Comparison of ENCODE assay signal across 8 cellular contexts in the genomic region with DNA sequence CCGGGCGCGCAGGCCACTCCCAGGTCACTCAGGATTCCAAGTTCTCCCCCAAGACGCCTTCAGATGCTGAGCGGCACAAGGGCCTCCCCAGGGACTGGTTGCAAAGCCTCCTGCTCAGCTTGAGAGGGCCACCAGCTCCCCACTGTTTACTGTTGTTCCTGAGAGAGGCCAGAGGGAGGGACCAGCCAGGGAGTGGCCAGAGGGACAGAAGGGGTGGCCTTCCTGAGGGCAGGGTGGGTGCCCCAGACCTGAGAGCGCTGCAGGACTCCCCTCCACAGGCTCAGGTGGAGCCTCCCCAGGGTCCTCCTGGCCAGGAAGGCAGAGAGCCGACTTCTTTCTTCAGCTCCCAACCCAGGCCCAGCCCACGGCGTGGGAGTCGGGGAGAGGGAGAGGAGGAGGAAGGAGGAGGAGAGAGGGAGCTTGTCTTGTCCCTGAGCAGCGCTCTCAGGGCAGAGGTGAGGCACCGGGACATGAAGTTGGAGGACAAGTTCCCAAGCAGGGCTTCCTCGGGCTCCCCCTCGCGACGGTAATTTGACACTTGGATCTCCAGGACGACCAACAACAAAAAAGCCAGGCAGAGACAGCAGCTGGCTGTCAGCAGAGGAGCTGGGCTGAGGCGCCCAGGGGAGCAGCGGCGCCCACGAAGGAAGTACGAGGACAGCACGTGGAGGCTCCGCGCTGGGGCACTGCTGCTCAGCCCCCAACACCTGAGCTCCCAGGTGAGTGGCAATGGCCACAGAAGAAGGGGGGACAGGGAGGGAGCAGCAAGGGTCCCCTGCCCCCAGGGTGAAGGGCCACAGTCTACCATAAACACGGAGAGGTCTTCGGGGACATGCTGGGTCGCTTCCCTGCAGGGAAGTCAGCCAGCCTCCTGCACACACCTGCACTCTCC. TPM values are rescaled to one million over a fixed set of nuclear protein-coding genes. Genes with fewer than 3 reads are reported as not detected.
A peak's percentile ranks its signal among the peaks of the same experiment; 100 is the strongest.
DNase-seq lines count a peak whose midpoint lies in the region; ATAC-seq and TF ChIP-seq lines count a peak whose summit lies in the region.

No MANE protein-coding gene starts in this region.

- H4K20me1 ChIP-seq in PC-9 (ENCODE audit: insufficient read depth), result peaks cover 12% of the 10 kb centered on the region

- no peaks in the 10 kb centered on the region for H3K79me2 ChIP-seq in PC-9 (ENCODE audit: low read depth)

- CTCF ChIA-PET in PC-9 (lab: Charles Lee), result interaction anchor here (0.5 to 2.5 kb wide), 25 partner anchors 8 to 315 kb away, joined by 3 to 49 read pairs (median 5); partner anchors contain the start of genes RECQL5 and SAP30BP

- H2AFZ ChIP-seq in PC-9, result no peak overlapping the region

- H3K27ac ChIP-seq in PC-9 (peak overlapping the region; percentile 38; the same call in 1 of the 2 replicates), thyroid gland (peak overlapping the region; percentile 90 to 97 (median 93))

- H3K4me2 ChIP-seq in PC-9, result peak overlapping the region; percentile 72

- no peaks in the 10 kb centered on the region for H3K36me3 Mint-ChIP-seq in neural crest cell (ENCODE audit: low read depth)

- peak; percentile 67 for TF ChIP-seq CTCF in PC-9 (conservative IDR thresholded peaks at IDR 0.05)
- TF ChIP-seq CTCF in foreskin fibroblast (IDR thresholded peaks at IDR 0.05; ENCODE audit: low read depth, low read length), result peak; percentile 71
- TF ChIP-seq CTCF in neural crest cell (conservative IDR thresholded peaks at IDR 0.05), result peak; percentile 72
- TF ChIP-seq CTCF in thyroid gland (IDR thresholded peaks at IDR 0.05), result peak in 5 of 6 experiments; percentile 29 to 67 (median 53)

- peak overlapping the region; percentile 49 for H3K4me3 Mint-ChIP-seq in neural crest cell

- H3K4me1 Mint-ChIP-seq in neural crest cell, result peaks cover 26% of the 10 kb centered on the region

- POLR2A ChIA-PET in PC-9 (lab: Charles Lee; ENCODE audit: unreplicated experiment), result interaction anchor here (0.6 to 1.3 kb wide), 6 partner anchors 12 to 123 kb away, joined by 3 to 9 read pairs (median 4); partner anchors contain the start of genes ITGB4 and RECQL5

- DNase-seq in D341Med (ENCODE audit: low spot score) (peak; percentile 97), KG1 (lab: John Stamatoyannopoulos, UW) (peak; percentile 20), PC-9 (peak; percentile 89 to 93), foreskin fibroblast (peak; percentile 87 to 96), neural crest cell (ENCODE audit: low read depth, low spot score) (peak; percentile 91), thyroid gland (peak; percentile 97 to 98)
- peak; percentile 80 for DNase-seq in activated effector memory CD4-positive, alpha-beta T cell treated with anti-CD3 and anti-CD28 coated beads, Interleukin-2, amount 50 U/mL, for 16 hours

- peak overlapping the region; percentile 71 for H3K27ac Mint-ChIP-seq in neural crest cell (ENCODE audit: unreplicated experiment)

- peak in 1 of 2 donors; percentile 75 for TF ChIP-seq POLR2A in thyroid gland (IDR thresholded peaks at IDR 0.05)

- WGBS in thyroid gland, 2 donors, result 3 to 13% methylated on average over 21 to 26 of the region's 28 CpGs

- H3K27me3 ChIP-seq in PC-9 (ENCODE audit: insufficient read depth, low read depth), result no peaks in the 10 kb centered on the region
- H3K27me3 ChIP-seq in thyroid gland, result no peaks in the 10 kb centered on the region

- H3K9me3 ChIP-seq in PC-9 (ENCODE audit: insufficient read depth, low read depth) (no peaks in the 10 kb centered on the region), thyroid gland (no peaks in the 10 kb centered on the region)

- no peaks in the 10 kb centered on the region for H3K9me3 Mint-ChIP-seq in neural crest cell

- no peaks in the 10 kb centered on the region for H3K27me3 Mint-ChIP-seq in neural crest cell (ENCODE audit: low read depth)

- no peak overlapping the region for H3K4me3 ChIP-seq in PC-9
- H3K4me3 ChIP-seq in foreskin fibroblast (ENCODE audit: low read depth in 1 of 2, low read length in 2 of 2), result no peak overlapping the region
- H3K4me3 ChIP-seq in thyroid gland (replicated peaks in 1 of 3), result no peak overlapping the region

- peaks cover 13% of the 10 kb centered on the region for H3F3A ChIP-seq in PC-9 (ENCODE audit: insufficient read depth, low read depth)

- BruUV-seq in PC-9 (replicated peaks; lab: Mats Ljungman, UMichigan), result no TSS peak

- no peak for ATAC-seq in GM21515 (IDR thresholded peaks at IDR 0.05; ENCODE audit: unreplicated experiment)

- no peaks in the 10 kb centered on the region for H3K36me3 ChIP-seq in PC-9 (ENCODE audit: low read depth)
- peaks cover 8 to 9% of the 10 kb centered on the region in 2 donors for H3K36me3 ChIP-seq in thyroid gland

- intact Hi-C loops in PC-9 (cut with micrococcal nuclease; ENCODE audit: unreplicated experiment), result loop anchor here (1.0 to 5.0 kb wide), 5 partner anchors 21 to 115 kb away; partner anchors contain the start of genes RECQL5 and SAP30BP
- intact Hi-C loops in thyroid gland (cut with DNase I), result loop anchor here (2.0 to 5.0 kb wide), 2 partner anchors 19 to 119 kb away; no protein-coding TSS in a partner anchor

- H3K4me1 ChIP-seq in PC-9 (replicated peaks; ENCODE audit: insufficient read depth), result peaks cover 20% of the 10 kb centered on the region
- peaks cover 37 to 63% of the 10 kb centered on the region in 2 donors for H3K4me1 ChIP-seq in thyroid gland

- no peaks in the 10 kb centered on the region for H3K9me2 ChIP-seq in PC-9 (ENCODE audit: insufficient read depth)

RNA-seq across cellular contexts. Expression of gene SMIM5, which starts 0.5 kb away (rescaled TPM):
- total RNA-seq in PC-9 (2021) (0.31 and 0.40 TPM in 2 replicates), neural crest cell (0.32 TPM in 1 of 2 replicates, not detected in the other), thyroid gland (10 to 100 TPM in 2 of 4 donors, 1 to 10 TPM in 2; 2.3 to 13.6 (median 7.9) TPM)

RNA-seq across cellular contexts. Expression of gene RECQL5, which starts 33.2 kb away (rescaled TPM):
- total RNA-seq in PC-9 (2021) (41.0 and 44.2 TPM in 2 replicates), neural crest cell (47.3 and 47.5 TPM in 2 replicates), thyroid gland (10 to 100 TPM; 41.9 to 91.8 (median 70.1) TPM)

RNA-seq across cellular contexts. Expression of gene SAP30BP, which starts 33.4 kb away (rescaled TPM):
- total RNA-seq in PC-9 (2021), result 79.5 and 80.3 TPM in 2 replicates
- 113 and 123 TPM in 2 replicates for total RNA-seq in neural crest cell
- 10 to 100 TPM; 52.5 to 83.6 (median 72.7) TPM for total RNA-seq in thyroid gland

RNA-seq across cellular contexts. Expression of gene MYO15B, which starts 46.1 kb away (rescaled TPM):
- total RNA-seq in PC-9 (2021) (53.5 and 79.7 TPM in 2 replicates), neural crest cell (23.3 and 23.7 TPM in 2 replicates), thyroid gland (100 to 1,000 TPM in 2 of 4 donors, 10 to 100 TPM in 2; 64.9 to 209 (median 120) TPM)

Comparison
In these comparisons a context has a peak if more than half of its experiments do, and no peak if none do; other contexts are left out.
1. DNase-seq: peak in every context shown above with its lines; median percentile 98 in thyroid gland; 97 in D341Med; 92 in foreskin fibroblast; 91 in PC-9; 91 in neural crest cell; 80 in activated effector memory CD4-positive, alpha-beta T cell treated with anti-CD3 and anti-CD28 coated beads, Interleukin-2, amount 50 U/mL, for 16 hours; 20 in KG1.